8 cellular contexts compared by ENCODE assay signal in the genomic region with DNA sequence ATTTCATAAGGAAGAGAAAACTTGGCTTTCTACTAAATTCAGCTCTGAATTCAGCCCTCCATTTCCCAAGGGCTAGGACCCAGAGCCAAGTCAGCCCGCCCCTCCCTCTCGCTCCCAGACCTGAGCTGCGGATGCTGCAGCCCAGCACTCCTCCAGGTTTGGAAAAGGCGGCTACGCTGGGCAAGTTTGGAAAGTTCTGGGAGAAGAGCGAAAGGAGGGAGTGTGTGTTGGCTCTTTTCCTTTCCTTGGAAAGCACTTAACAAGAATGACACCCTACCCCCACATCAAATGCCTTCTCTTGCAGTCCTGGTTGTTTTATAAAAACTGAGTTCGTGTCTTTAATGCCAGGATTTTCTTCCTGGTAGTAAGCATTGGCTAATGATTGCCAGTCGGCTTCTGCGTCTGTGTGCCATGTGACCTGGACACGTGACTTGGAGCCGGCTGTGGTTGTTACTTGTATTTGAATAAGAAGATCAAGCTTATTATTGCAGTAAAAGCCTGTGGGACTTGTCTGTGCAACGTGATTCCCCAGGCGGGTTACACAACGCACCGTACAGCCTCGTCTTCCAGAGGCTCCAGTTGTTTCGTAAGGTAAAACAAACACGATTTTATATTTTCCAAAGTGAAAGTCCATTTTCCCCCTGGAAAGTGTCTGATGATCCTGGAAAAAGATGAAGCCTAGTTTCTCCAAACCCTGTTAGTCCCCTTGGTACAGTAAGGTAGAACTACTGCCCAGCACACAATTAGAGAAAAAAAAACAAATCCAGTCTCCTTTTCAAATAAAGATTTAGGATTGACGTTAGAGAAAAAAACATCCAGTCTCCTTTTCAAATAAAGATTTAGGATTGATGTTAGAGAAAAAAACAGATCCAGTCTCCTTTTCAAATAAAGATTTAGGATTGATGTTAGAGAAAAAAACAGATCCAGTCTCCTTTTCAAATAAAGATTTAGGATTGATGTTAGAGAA. TPM values are rescaled to one million over a fixed set of nuclear protein-coding genes. Genes with fewer than 3 reads are reported as not detected.
DNase-seq lines count a peak whose midpoint lies in the region; ATAC-seq and TF ChIP-seq lines count a peak whose summit lies in the region.

No MANE protein-coding gene starts in this region.

- H3K27ac Mint-ChIP-seq in osteocyte (ENCODE audit: unreplicated experiment) = no peak overlapping the region

- 3% methylated on average over 19 of the region's 19 CpGs for WGBS in upper lobe of left lung, 2 donors

- no peaks in the 10 kb centered on the region for H3K36me3 Mint-ChIP-seq in osteocyte (ENCODE audit: unreplicated experiment)

- H3K27me3 Mint-ChIP-seq in osteocyte (ENCODE audit: unreplicated experiment) = peaks cover 2% of the 10 kb centered on the region

- ATAC-seq in Right ventricle myocardium superior (ENCODE audit: poor library complexity) = peak; percentile 94
- peak; percentile 85 to 92 for ATAC-seq in upper lobe of left lung (ENCODE audit: low FRiP score in 2 of 2)

- peak in 3 of 4 donors; percentile 28 to 79 (median 51) for TF ChIP-seq POLR2A in upper lobe of left lung (IDR thresholded peaks at IDR 0.05)

- no peaks in the 10 kb centered on the region for H3K27me3 ChIP-seq in H7 (ENCODE audit: control insufficient read depth, insufficient read depth, low read length)
- H3K27me3 ChIP-seq in MG63 = no peaks in the 10 kb centered on the region
- no peaks in the 10 kb centered on the region for H3K27me3 ChIP-seq in adipocyte (replicated peaks; ENCODE audit: control insufficient read depth, insufficient read depth, low read length)
- no peaks in the 10 kb centered on the region for H3K27me3 ChIP-seq in upper lobe of left lung

- intact Hi-C loops in Right ventricle myocardium superior (cut with DNase I) = no loop called here

- no peaks in the 10 kb centered on the region for H3K9me3 ChIP-seq in MG63
- H3K9me3 ChIP-seq in SK-N-MC (ENCODE audit: low read depth, low read length) = no peaks in the 10 kb centered on the region
- no peaks in the 10 kb centered on the region for H3K9me3 ChIP-seq in adipocyte (ENCODE audit: control insufficient read depth, low read length)
- H3K9me3 ChIP-seq in upper lobe of left lung = no peaks in the 10 kb centered on the region

- peak overlapping the region; percentile 66 for H3K4me3 Mint-ChIP-seq in osteocyte (ENCODE audit: unreplicated experiment)

- H3K4me3 ChIP-seq in H7 (ENCODE audit: insufficient read depth, low read depth, low read length) = peak overlapping the region; percentile 42; the same call in 1 of the 2 replicates
- H3K4me3 ChIP-seq in MG63 = peak overlapping the region; percentile 56
- H3K4me3 ChIP-seq in SK-N-MC = peak overlapping the region; percentile 80
- peak overlapping the region; percentile 82 for H3K4me3 ChIP-seq in adipocyte (ENCODE audit: low read length)
- peak overlapping the region; percentile 2 to 67 (median 54) for H3K4me3 ChIP-seq in upper lobe of left lung

- H3K36me3 ChIP-seq in H7 (replicated peaks; ENCODE audit: control insufficient read depth, insufficient read depth, low read length) (no peaks in the 10 kb centered on the region), MG63 (no peaks in the 10 kb centered on the region), SK-N-MC (ENCODE audit: insufficient read depth, low read length) (no peaks in the 10 kb centered on the region), adipocyte (ENCODE audit: control insufficient read depth, insufficient read depth, low read length, severe bottlenecking) (no peaks in the 10 kb centered on the region), upper lobe of left lung (no peaks in the 10 kb centered on the region)

- H3K27ac ChIP-seq in SK-N-MC (peak overlapping the region; percentile 97), upper lobe of left lung (peak overlapping the region; percentile 86 to 93 (median 92))

- H3K9me3 Mint-ChIP-seq in osteocyte (ENCODE audit: unreplicated experiment) = no peaks in the 10 kb centered on the region

- TF ChIP-seq EP300 in upper lobe of left lung (IDR thresholded peaks at IDR 0.05) = peak in 1 of 4 donors; percentile 48

- H3K4me1 ChIP-seq in adipocyte (ENCODE audit: control insufficient read depth, insufficient read depth, low read length) (peaks cover 30% of the 10 kb centered on the region), upper lobe of left lung (peaks cover 0 to 9% (median 5%) of the 10 kb centered on the region in 4 donors)

- peak overlapping the region; percentile 87 for H3K9ac ChIP-seq in SK-N-MC (ENCODE audit: insufficient read length)
- H3K9ac ChIP-seq in adipocyte (ENCODE audit: low read length) = peak overlapping the region; percentile 88

- peak; percentile 91 for DNase-seq in EH (ENCODE audit: low read depth)
- peak; percentile 49 for DNase-seq in H7
- peak; percentile 84 for DNase-seq in MG63
- no peak for DNase-seq in SK-N-MC (ENCODE audit: low read depth, low spot score)
- DNase-seq in adipocyte (ENCODE audit: low read depth) = peak; percentile 97
- DNase-seq in Right ventricle myocardium superior = peak; percentile 94
- no peak for DNase-seq in osteocyte (ENCODE audit: extremely low spot score, unreplicated experiment)
- peak in 1 of 2 donors; percentile 99 for DNase-seq in upper lobe of left lung

- TF ChIP-seq CTCF in osteocyte (IDR thresholded peaks at IDR 0.05) (no peak), upper lobe of left lung (IDR thresholded peaks at IDR 0.05) (no peak)

- peaks cover 7% of the 10 kb centered on the region for H3K4me1 Mint-ChIP-seq in osteocyte (ENCODE audit: unreplicated experiment)

RNA-seq across cellular contexts. Expression of a gene that starts 26.8 kb away (rescaled TPM):
- total RNA-seq in H7 (2014; rRNA removed; shearing (Covaris generic)) = not detected in 2 replicates
- total RNA-seq in MG63 (2014; rRNA removed; shearing (Covaris generic); ENCODE audit: low replicate concordance) = not detected in 2 replicates
- not detected for total RNA-seq in Right ventricle myocardium superior
- total RNA-seq in osteocyte = not detected in 2 replicates
- total RNA-seq in upper lobe of left lung = not detected

Comparison
In these comparisons a context has a peak if more than half of its experiments do, and no peak if none do; other contexts are left out.
1. DNase-seq: peak in EH (single experiment), H7 (single experiment), MG63 (single experiment), adipocyte (single experiment) and Right ventricle myocardium superior (single experiment); none in SK-N-MC (single experiment) and osteocyte (single experiment).
2. Peak in every context shown above with its lines, with median percentiles within 50 percentile points of each other: H3K4me3 ChIP-seq.